In genomic region chr5:73783823-73784222, GRCh38 we compare ENCODE assay signal across 11 cellular contexts.
A peak's percentile ranks its signal among the peaks of the same experiment; 100 is the strongest.
DNase-seq lines count a peak whose midpoint lies in the region; ATAC-seq, FAIRE-seq and TF ChIP-seq lines count a peak whose summit lies in the region.
"Had no signal": no experiment of that assay in that cellular context is flagged by ENCODE, and none has a peak within 500 bp of the region (broad histone marks: within the 10 kb centered on the region; RNA-seq: fewer than 3 reads in every experiment).

No MANE protein-coding gene starts in this region.

- peak; percentile 80 to 82 for ATAC-seq in A549
- peak; percentile 31; the same call in 1 of the 2 replicates for ATAC-seq in PC-3
- no peak for ATAC-seq in GM18520 (IDR thresholded peaks at IDR 0.05; ENCODE audit: unreplicated experiment)
- ATAC-seq: activated T-cell treated with anti-CD3 and anti-CD28 coated beads, Interleukin-2, amount 50 U/mL, for 72 hours had no signal

- H3K9me2 ChIP-seq in PC-3 (replicated peaks; ENCODE audit: low read length), result no peaks in the 10 kb centered on the region

- H3K4me1 ChIP-seq in A549, result 0 out of 3 replicates have a peak, but pooled peaks cover 4% of the 10 kb centered on the region
- H3K4me1 ChIP-seq in PC-3 (ENCODE audit: insufficient read depth, low read length), result no peaks in the 10 kb centered on the region

- no peaks in the 10 kb centered on the region for H3K36me3 ChIP-seq in PC-3 (ENCODE audit: low read depth, low read length)

- H3K4me3 ChIP-seq in A549, result no peak overlapping the region
- no peak overlapping the region for H3K4me3 ChIP-seq in PC-3 (ENCODE audit: low read length)
- H3K4me3 ChIP-seq in fibroblast of the aortic adventitia (ENCODE audit: low read depth, low read length), result no peak overlapping the region

- TF ChIP-seq CTCF in A549 (IDR thresholded peaks at IDR 0.05), result peak; percentile 57
- TF ChIP-seq CTCF in PC-3 (conservative IDR thresholded peaks at IDR 0.05; ENCODE audit: low read depth, low read length), result peak; percentile 49
- peak; percentile 35 for TF ChIP-seq CTCF in fibroblast of the aortic adventitia (IDR thresholded peaks at IDR 0.05; ENCODE audit: insufficient read depth, low read length)

- no peaks in the 10 kb centered on the region for H3F3A ChIP-seq in PC-3 (ENCODE audit: low read length, unreplicated experiment)

- no peak for TF ChIP-seq EP300 in A549 (IDR thresholded peaks at IDR 0.05)

- intact Hi-C loops in PC-3 (cut with micrococcal nuclease), result no loop called here

- peak; percentile 43 to 49; a peak in 4 of 5 replicates for TF ChIP-seq RAD21 in A549 (conservative IDR thresholded peaks at IDR 0.05 in 1 of 2, IDR thresholded peaks at IDR 0.05 in 1 of 2)

- no peak overlapping the region for H3K4me2 ChIP-seq in A549
- no peak overlapping the region for H3K4me2 ChIP-seq in PC-3 (ENCODE audit: low read length)

- H3K9me3 ChIP-seq in A549 (no peaks in the 10 kb centered on the region), PC-3 (ENCODE audit: low read length) (no peaks in the 10 kb centered on the region)

- TF ChIP-seq POLR2A in A549 (IDR thresholded peaks at IDR 0.05; ENCODE audit: low read length), result no peak

- H4K20me1 ChIP-seq in PC-3 (ENCODE audit: low read length), result no peaks in the 10 kb centered on the region

- POLR2A ChIA-PET in A549 (lab: Yijun Ruan, JAX), result no interaction called here
- POLR2A ChIA-PET in PC-3 (lab: Charles Lee; ENCODE audit: unreplicated experiment), result interaction anchor here (0.6 kb wide), 1 partner anchor 71 kb away, joined by 3 read pairs; no protein-coding TSS in a partner anchor

- H3K9ac ChIP-seq in PC-3 (ENCODE audit: low read length), result no peak overlapping the region

- FAIRE-seq in A549 (lab: Jason Lieb, UNC) (no peak), GM18507 (lab: Jason Lieb, UNC) (peak; percentile 52)
- FAIRE-seq: G401.6 had no signal

- H2AFZ ChIP-seq in PC-3 (ENCODE audit: low read length), result no peak overlapping the region

- H3K27me3 ChIP-seq in PC-3 (ENCODE audit: low read length), result no peaks in the 10 kb centered on the region

- no peaks in the 10 kb centered on the region for H3K79me2 ChIP-seq in PC-3 (ENCODE audit: low read length)

- no TSS peak for BruUV-seq in PC-3 (replicated peaks; lab: Mats Ljungman, UMichigan)

- DNase-seq in A549 (ENCODE audit: low read depth in 1 of 2, low spot score in 1 of 2) (peak in 1 of 2 experiments; percentile 37), GM18507 (ENCODE audit: extremely low spot score, insufficient read length, low read depth) (no peak), PC-3 (peak; percentile 35), fibroblast of the aortic adventitia (ENCODE audit: low read depth) (peak; percentile 51), LoVo (ENCODE audit: low spot score) (no peak)
- no peak for DNase-seq in activated CD4-positive, alpha-beta T cell treated with anti-CD3 and anti-CD28 coated beads, Interleukin-2, amount 50 U/mL, for 4 hours
- no peak for DNase-seq in activated CD4-positive, alpha-beta T cell treated with anti-CD3 and anti-CD28 coated beads for 1 hour
- DNase-seq: activated T-cell treated with anti-CD3 and anti-CD28 coated beads, Interleukin-2, amount 50 U/mL, for 72 hours; NCI-H526 treated with DMSO at 0.1 percent for 48 hours had no signal

- CTCF ChIA-PET in A549 (lab: Yijun Ruan, JAX), result interaction anchor here (0.6 to 8.4 kb wide), 15 partner anchors 10 to 859 kb away, joined by 3 to 105 read pairs (median 3); no protein-coding TSS in a partner anchor
- CTCF ChIA-PET in PC-3 (lab: Charles Lee), result interaction anchor here (0.6 to 0.7 kb wide), 2 partner anchors 21 to 969 kb away, joined by 4 read pairs; no protein-coding TSS in a partner anchor

- peak overlapping the region in 1 of 2 experiments; percentile 30; a peak in 2 of 6 replicates for H3K27ac ChIP-seq in A549
- no peak overlapping the region for H3K27ac ChIP-seq in PC-3 (ENCODE audit: low read length)

- WGBS in A549 (ENCODE audit: missing lambda C conversion rate), result 79% methylated on average over 1 of the region's 1 CpG

TF ChIP-seq in A549, 52 proteins besides CTCF, POLR2A, EP300 and RAD21:
- TF ChIP-seq SMC3 (IDR thresholded peaks at IDR 0.05) (peak; percentile 42; the same call in 2 of the 3 replicates), MAZ (IDR thresholded peaks at IDR 0.05; ENCODE audit: borderline replicate concordance, low read depth, low read length) (no peak)

Comparison
In these comparisons a context has a peak if more than half of its experiments do, and no peak if none do; other contexts are left out.
1. DNase-seq: peak in PC-3 (single experiment) and fibroblast of the aortic adventitia (single experiment); none in GM18507 (single experiment), activated CD4-positive, alpha-beta T cell treated with anti-CD3 and anti-CD28 coated beads, Interleukin-2, amount 50 U/mL, for 4 hours (0 of 2), LoVo (single experiment) and activated CD4-positive, alpha-beta T cell treated with anti-CD3 and anti-CD28 coated beads for 1 hour (single experiment).
2. Peak in every context shown above with its lines, with median percentiles within 50 percentile points of each other: CTCF ChIP-seq.